In the genomic region with DNA sequence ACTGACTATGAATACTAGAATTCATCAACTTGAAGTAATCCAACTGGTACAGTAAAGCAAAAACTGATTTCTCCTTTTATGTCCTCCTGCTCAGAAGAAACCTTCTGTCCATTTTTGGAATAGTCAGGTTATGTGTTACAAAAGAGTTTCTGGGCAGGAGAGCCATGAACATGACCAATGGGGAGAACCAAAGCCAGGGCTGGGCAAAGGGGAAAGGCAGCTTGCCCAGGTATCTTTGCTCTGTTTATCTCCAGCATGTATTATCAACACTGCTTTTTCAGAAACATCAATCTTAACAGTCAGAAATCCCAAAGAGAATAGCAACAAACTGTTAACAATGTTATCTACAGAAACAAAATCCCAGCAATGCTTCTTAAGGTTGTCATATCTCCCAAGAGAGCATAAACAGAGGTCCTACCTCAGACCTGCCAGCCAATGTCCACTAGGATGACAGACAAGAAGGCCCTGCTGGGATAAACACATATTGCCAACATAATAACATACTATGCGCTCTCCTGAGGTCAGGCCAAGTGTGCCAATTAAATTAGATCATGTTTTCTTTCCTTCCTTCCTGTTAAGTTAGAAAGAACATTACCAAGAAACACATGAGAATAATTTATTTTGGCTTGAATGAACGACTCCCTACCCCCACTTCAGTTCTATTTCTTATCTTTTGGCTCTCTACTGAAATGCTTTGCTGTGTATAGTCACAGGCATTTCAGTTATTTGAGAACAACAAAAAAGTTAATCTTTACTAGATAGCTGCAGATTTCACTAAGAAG, we compare ENCODE assay signal across 1 cellular context.
TF ChIP-seq lines count a peak whose summit lies in the region.

No MANE protein-coding gene starts in this region.

TF ChIP-seq in endothelial cell of umbilical vein, 7 proteins besides CTCF, POLR2A, EP300 and RAD21:
- TF ChIP-seq POLR2AphosphoS5 (IDR thresholded peaks at IDR 0.05; ENCODE audit: insufficient read depth, low read depth, low read length) (peak; percentile 46), JUN (IDR thresholded peaks at IDR 0.05; ENCODE audit: borderline replicate concordance, insufficient read depth, insufficient read length, low read depth) (no peak), GATA2 (IDR thresholded peaks at IDR 0.05; ENCODE audit: insufficient read depth, insufficient read length, low read depth, low read length) (peak; percentile 60)
- TF ChIP-seq, protein P1, sequence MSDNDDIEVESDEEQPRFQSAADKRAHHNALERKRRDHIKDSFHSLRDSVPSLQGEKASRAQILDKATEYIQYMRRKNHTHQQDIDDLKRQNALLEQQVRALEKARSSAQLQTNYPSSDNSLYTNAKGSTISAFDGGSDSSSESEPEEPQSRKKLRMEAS (IDR thresholded peaks at IDR 0.05; ENCODE audit: insufficient read depth, insufficient read length) = no peak
